8 cellular contexts compared by ENCODE assay signal in genomic region chr4:89434364-89434988, GRCh38.
A peak's percentile ranks its signal among the peaks of the same experiment; 100 is the strongest.
DNase-seq lines count a peak whose midpoint lies in the region; ATAC-seq and TF ChIP-seq lines count a peak whose summit lies in the region.

No MANE protein-coding gene starts in this region.

- 46% methylated on average over 3 of the region's 3 CpGs for WGBS in liver

- H3K9me3 ChIP-seq in liver (ENCODE audit: control insufficient read depth in 4 of 4, low read length in 3 of 4) = no peaks in the 10 kb centered on the region

- no peak overlapping the region for H3K27ac Mint-ChIP-seq in chondrocyte (ENCODE audit: unreplicated experiment)

- DNase-seq in DMS153 (lab: John Stamatoyannopoulos, UW) (peak; percentile 35), NOMO-1 treated with DMSO at 0.1 percent for 48 hours (lab: John Stamatoyannopoulos, UW; ENCODE audit: unreplicated experiment) (peak; percentile 54), chondrocyte (ENCODE audit: low spot score) (no peak)
- DNase-seq in stimulated activated CD4-positive, alpha-beta T cell treated with anti-CD3 and anti-CD28 coated beads, Interleukin-4, amount 100 ng/mL, for 24 hours = no peak
- DNase-seq in stimulated activated CD4-positive, alpha-beta T cell treated with anti-CD3 and anti-CD28 coated beads, Interleukin-4, amount 100 ng/mL, for 4 hours = no peak

- peak; percentile 88 for TF ChIP-seq CTCF in chondrocyte (IDR thresholded peaks at IDR 0.05)
- peak; percentile 83 for TF ChIP-seq CTCF in liver (IDR thresholded peaks at IDR 0.05; ENCODE audit: low read depth, low read length, missing input control)

- no peaks in the 10 kb centered on the region for H3K36me3 ChIP-seq in liver (ENCODE audit: control insufficient read depth in 4 of 4, insufficient read depth in 3 of 4, low read depth in 1 of 4, low read length in 3 of 4)

- peak; percentile 96 to 97 for TF ChIP-seq RAD21 in liver (IDR thresholded peaks at IDR 0.05)

- peaks cover 10% of the 10 kb centered on the region for H3K27me3 Mint-ChIP-seq in chondrocyte (ENCODE audit: low read depth)

- no peaks in the 10 kb centered on the region for H3K9me3 Mint-ChIP-seq in chondrocyte (ENCODE audit: low read depth)

- H3K36me3 Mint-ChIP-seq in chondrocyte (ENCODE audit: low read depth) = peaks cover 3% of the 10 kb centered on the region

- ATAC-seq in GM19328 (IDR thresholded peaks at IDR 0.05; ENCODE audit: unreplicated experiment) (peak; percentile 54), HG03439 (IDR thresholded peaks at IDR 0.05; ENCODE audit: unreplicated experiment) (peak; percentile 82)

- H3K27ac ChIP-seq in liver (ENCODE audit: low read depth in 1 of 2, low read length in 2 of 2) = no peak overlapping the region

- H3K9ac ChIP-seq in liver (ENCODE audit: low read depth in 1 of 2, low read length in 2 of 2) = no peak overlapping the region

- H3K27me3 ChIP-seq in liver (ENCODE audit: control insufficient read depth in 4 of 4, insufficient read depth in 4 of 4, low read length in 3 of 4) = peaks cover 0 to 3% (median 0%) of the 10 kb centered on the region in 4 donors

- no peaks in the 10 kb centered on the region for H3K4me1 Mint-ChIP-seq in chondrocyte (ENCODE audit: low read depth)

- H3K4me1 ChIP-seq in liver (ENCODE audit: control insufficient read depth in 4 of 4, insufficient read depth in 4 of 4, low read length in 3 of 4) = no peaks in the 10 kb centered on the region

- no peak overlapping the region for H3K4me3 Mint-ChIP-seq in chondrocyte (ENCODE audit: unreplicated experiment)

- H3K4me3 ChIP-seq in liver (ENCODE audit: low read depth in 1 of 3, low read length in 3 of 3) = no peak overlapping the region

TF ChIP-seq in liver, 16 proteins besides CTCF, POLR2A, EP300 and RAD21:
- TF ChIP-seq ATF3 (IDR thresholded peaks at IDR 0.05) = no peak
- TF ChIP-seq GABPA (IDR thresholded peaks at IDR 0.05 in 1 of 2, conservative IDR thresholded peaks at IDR 0.05 in 1 of 2) = no peak
TF ChIP-seq in liver: peak in this region for 0.

Comparison
In these comparisons a context has a peak if more than half of its experiments do, and no peak if none do; other contexts are left out.
1. DNase-seq: peak in DMS153 (single experiment) and NOMO-1 treated with DMSO at 0.1 percent for 48 hours (single experiment); none in chondrocyte (single experiment), stimulated activated CD4-positive, alpha-beta T cell treated with anti-CD3 and anti-CD28 coated beads, Interleukin-4, amount 100 ng/mL, for 24 hours (single experiment) and stimulated activated CD4-positive, alpha-beta T cell treated with anti-CD3 and anti-CD28 coated beads, Interleukin-4, amount 100 ng/mL, for 4 hours (0 of 2).